Comparison of ENCODE assay signal across 9 cellular contexts in the genomic region with DNA sequence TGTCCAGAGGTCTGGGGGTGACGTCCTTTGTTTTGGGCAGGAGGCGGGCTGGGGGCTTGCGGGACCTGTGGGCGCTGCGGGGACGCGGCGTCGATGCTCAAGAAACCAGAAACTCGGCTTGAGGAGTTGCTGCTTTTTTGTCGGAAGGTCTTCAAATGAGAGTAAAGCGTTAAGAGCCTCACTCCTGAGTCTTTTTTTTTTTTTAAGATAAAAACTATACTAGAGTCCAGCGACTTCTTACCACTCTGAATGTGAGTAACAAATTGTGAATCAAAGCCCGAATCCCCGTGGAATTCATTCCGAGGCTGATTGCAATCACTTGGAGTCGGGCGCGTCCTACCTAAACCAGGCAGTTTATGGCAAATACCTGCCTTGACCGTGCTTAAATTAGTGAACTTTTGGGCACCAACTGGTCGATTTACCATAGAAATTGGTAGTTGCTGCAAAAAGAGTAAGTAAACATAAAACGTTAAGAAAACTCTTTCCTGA. TPM values are rescaled to one million over a fixed set of nuclear protein-coding genes. Genes with fewer than 3 reads are reported as not detected.
DNase-seq lines count a peak whose midpoint lies in the region; ATAC-seq, FAIRE-seq and TF ChIP-seq lines count a peak whose summit lies in the region.
"Had no signal": no experiment of that assay in that cellular context is flagged by ENCODE, and none has a peak within 500 bp of the region (broad histone marks: within the 10 kb centered on the region; RNA-seq: fewer than 3 reads in every experiment).

No MANE protein-coding gene starts in this region.

- H3K36me3 ChIP-seq in PC-9 (ENCODE audit: low read depth), result no peaks in the 10 kb centered on the region
- no peaks in the 10 kb centered on the region for H3K36me3 ChIP-seq in ectodermal cell (ENCODE audit: control insufficient read depth, insufficient read depth, low read length)
- no peaks in the 10 kb centered on the region for H3K36me3 ChIP-seq in mucosa of descending colon (ENCODE audit: low read depth)

- H3K27me3 ChIP-seq in PC-9 (ENCODE audit: insufficient read depth, low read depth) (no peaks in the 10 kb centered on the region), ectodermal cell (ENCODE audit: control insufficient read depth, insufficient read depth, low read length, poor library complexity, severe bottlenecking) (peaks cover 14% of the 10 kb centered on the region)

- no peaks in the 10 kb centered on the region for H3K9me3 ChIP-seq in PC-9 (ENCODE audit: insufficient read depth, low read depth)
- no peaks in the 10 kb centered on the region for H3K9me3 ChIP-seq in ectodermal cell (ENCODE audit: control insufficient read depth, low read length)
- no peaks in the 10 kb centered on the region for H3K9me3 ChIP-seq in mucosa of descending colon

- WGBS in ectodermal cell, 2 experiments, result 1% methylated on average over 20 to 22 of the region's 22 CpGs

- peaks cover 17% of the 10 kb centered on the region for H3F3A ChIP-seq in PC-9 (ENCODE audit: insufficient read depth, low read depth)

- TF ChIP-seq CTCF in AG04449 (IDR thresholded peaks at IDR 0.05; ENCODE audit: insufficient read depth, low read length, missing control alignments), result no peak
- no peak for TF ChIP-seq CTCF in PC-9 (conservative IDR thresholded peaks at IDR 0.05)
- no peak for TF ChIP-seq CTCF in mucosa of descending colon (IDR thresholded peaks at IDR 0.05)

- no peaks in the 10 kb centered on the region for H3K9me2 ChIP-seq in PC-9 (ENCODE audit: insufficient read depth)

- FAIRE-seq in GM12892 (lab: Jason Lieb, UNC), result peak; percentile 48

- no TSS peak for BruUV-seq in PC-9 (replicated peaks; lab: Mats Ljungman, UMichigan)

- ATAC-seq in mucosa of descending colon (peak; percentile 25), GM18498 (IDR thresholded peaks at IDR 0.05; ENCODE audit: unreplicated experiment) (no peak), GM18517 (IDR thresholded peaks at IDR 0.05; ENCODE audit: unreplicated experiment) (no peak)

- no peak for TF ChIP-seq POLR2A in GM12892 (IDR thresholded peaks at IDR 0.05; ENCODE audit: low read depth, low read length)

- H3K27ac ChIP-seq in PC-9, result peak overlapping the region; percentile 31
- no peak overlapping the region for H3K27ac ChIP-seq in ectodermal cell (ENCODE audit: insufficient read depth, low read depth, low read length, poor library complexity, severe bottlenecking)

- peak overlapping the region; percentile 95 for H2AFZ ChIP-seq in PC-9

- CTCF ChIA-PET in AG04449 (lab: Yijun Ruan, JAX), result interaction anchor here (0.9 to 1.5 kb wide), 3 partner anchors 14 to 49 kb away, joined by 3 to 9 read pairs (median 3); no protein-coding TSS in a partner anchor
- CTCF ChIA-PET in PC-9 (lab: Charles Lee), result interaction anchor here (0.6 kb wide), 1 partner anchor 169 kb away, joined by 3 read pairs; no protein-coding TSS in a partner anchor

- no peaks in the 10 kb centered on the region for H4K20me1 ChIP-seq in PC-9 (ENCODE audit: insufficient read depth)

- peak overlapping the region; percentile 95 for H3K4me2 ChIP-seq in PC-9

- H3K79me2 ChIP-seq in PC-9 (ENCODE audit: low read depth), result peaks cover 54% of the 10 kb centered on the region

- intact Hi-C loops in PC-9 (cut with micrococcal nuclease; ENCODE audit: unreplicated experiment), result loop anchor here (1.0 kb wide), 1 partner anchor 47 kb away; no protein-coding TSS in a partner anchor
- intact Hi-C loops in mucosa of descending colon (cut with DNase I, micrococcal nuclease), result no loop called here

- H3K4me1 ChIP-seq in PC-9 (replicated peaks; ENCODE audit: insufficient read depth) (peaks cover 44% of the 10 kb centered on the region), ectodermal cell (ENCODE audit: control insufficient read depth, insufficient read depth, low read length) (peaks cover 4% of the 10 kb centered on the region), mucosa of descending colon (ENCODE audit: low read depth) (peaks cover 9% of the 10 kb centered on the region)

- peak overlapping the region; percentile 85 for H3K4me3 ChIP-seq in AG04449 (ENCODE audit: low read depth, low read length)
- peak overlapping the region; percentile 82 for H3K4me3 ChIP-seq in PC-9
- H3K4me3 ChIP-seq in ectodermal cell (ENCODE audit: insufficient read depth, low read depth, low read length), result peak overlapping the region; percentile 78
- H3K4me3 ChIP-seq in mucosa of descending colon, result peak overlapping the region; percentile 78

- POLR2A ChIA-PET in AG04449 (lab: Yijun Ruan, JAX), result no interaction called here
- POLR2A ChIA-PET in PC-9 (lab: Charles Lee; ENCODE audit: unreplicated experiment), result no interaction called here

- no peak for DNase-seq in AG04449 (ENCODE audit: low read depth, low spot score)
- DNase-seq in GM12892 (ENCODE audit: insufficient read length), result no peak
- peak in 1 of 2 experiments; percentile 43 for DNase-seq in PC-9
- peak in 1 of 3 donors; percentile 52 for DNase-seq in mucosa of descending colon
- no peak for DNase-seq in NCI-H2029 treated with DMSO at 0.1 percent for 48 hours (lab: John Stamatoyannopoulos, UW)

RNA-seq across cellular contexts. Expression of a gene that starts 0.6 kb away (rescaled TPM):
- 10.2 TPM for polyA plus RNA-seq in GM12892 (2012; ENCODE audit: missing spikeins)
- 51.5 and 51.7 TPM in 2 replicates for total RNA-seq in PC-9 (2021)
- polyA plus RNA-seq in ectodermal cell (2013, experiment 1 of 4), result 16.8 TPM
- polyA plus RNA-seq in ectodermal cell (2013, experiment 2 of 4), result 14.1 TPM
- polyA plus RNA-seq in ectodermal cell (2013, experiment 3 of 4), result 18.4 TPM
- polyA plus RNA-seq in ectodermal cell (2013, experiment 4 of 4), result 21.2 TPM
- 10 to 100 TPM; 20.9 to 56.6 (median 25.9) TPM for total RNA-seq in mucosa of descending colon

RNA-seq across cellular contexts. Expression of a gene that starts 20.5 kb away (rescaled TPM):
- not detected for polyA plus RNA-seq in GM12892 (2012; ENCODE audit: missing spikeins)
- total RNA-seq in PC-9 (2021) (not detected in 2 replicates), mucosa of descending colon (under 1 TPM in 1 of 3 donors, not detected in 2; 0.60 TPM)
- not detected for polyA plus RNA-seq in ectodermal cell (2013, experiment 1 of 4)
- not detected for polyA plus RNA-seq in ectodermal cell (2013, experiment 2 of 4)
- not detected for polyA plus RNA-seq in ectodermal cell (2013, experiment 3 of 4)
- polyA plus RNA-seq in ectodermal cell (2013, experiment 4 of 4), result not detected
- total RNA-seq: pulmonary artery endothelial cell had no signal
